ENCODE assay signal across 1 cellular context in the genomic region with DNA sequence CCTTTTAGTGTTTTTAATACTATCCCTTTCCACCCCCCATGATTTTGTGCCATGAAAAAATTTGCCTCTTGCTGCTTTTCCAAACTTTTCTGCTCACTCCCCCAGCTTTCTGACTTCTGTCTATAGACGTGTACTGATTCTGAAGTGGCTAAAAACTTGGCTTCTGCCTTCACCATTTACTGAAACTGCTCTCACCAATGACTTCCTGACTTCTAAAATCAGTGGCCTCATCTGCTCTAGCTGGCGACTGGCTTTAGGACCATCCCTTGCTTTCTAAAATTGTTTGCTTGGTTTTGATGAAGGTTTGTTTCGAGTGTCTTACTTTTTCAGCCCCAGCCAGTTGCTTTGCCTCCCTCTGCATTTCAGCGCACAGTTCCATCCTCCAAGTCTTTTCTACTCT.
TF ChIP-seq lines count a peak whose summit lies in the region.

No MANE protein-coding gene starts in this region.

TF ChIP-seq in GM23338, 12 proteins besides CTCF, POLR2A, EP300 and RAD21 (continued from another document):
- TF ChIP-seq, protein P1, sequence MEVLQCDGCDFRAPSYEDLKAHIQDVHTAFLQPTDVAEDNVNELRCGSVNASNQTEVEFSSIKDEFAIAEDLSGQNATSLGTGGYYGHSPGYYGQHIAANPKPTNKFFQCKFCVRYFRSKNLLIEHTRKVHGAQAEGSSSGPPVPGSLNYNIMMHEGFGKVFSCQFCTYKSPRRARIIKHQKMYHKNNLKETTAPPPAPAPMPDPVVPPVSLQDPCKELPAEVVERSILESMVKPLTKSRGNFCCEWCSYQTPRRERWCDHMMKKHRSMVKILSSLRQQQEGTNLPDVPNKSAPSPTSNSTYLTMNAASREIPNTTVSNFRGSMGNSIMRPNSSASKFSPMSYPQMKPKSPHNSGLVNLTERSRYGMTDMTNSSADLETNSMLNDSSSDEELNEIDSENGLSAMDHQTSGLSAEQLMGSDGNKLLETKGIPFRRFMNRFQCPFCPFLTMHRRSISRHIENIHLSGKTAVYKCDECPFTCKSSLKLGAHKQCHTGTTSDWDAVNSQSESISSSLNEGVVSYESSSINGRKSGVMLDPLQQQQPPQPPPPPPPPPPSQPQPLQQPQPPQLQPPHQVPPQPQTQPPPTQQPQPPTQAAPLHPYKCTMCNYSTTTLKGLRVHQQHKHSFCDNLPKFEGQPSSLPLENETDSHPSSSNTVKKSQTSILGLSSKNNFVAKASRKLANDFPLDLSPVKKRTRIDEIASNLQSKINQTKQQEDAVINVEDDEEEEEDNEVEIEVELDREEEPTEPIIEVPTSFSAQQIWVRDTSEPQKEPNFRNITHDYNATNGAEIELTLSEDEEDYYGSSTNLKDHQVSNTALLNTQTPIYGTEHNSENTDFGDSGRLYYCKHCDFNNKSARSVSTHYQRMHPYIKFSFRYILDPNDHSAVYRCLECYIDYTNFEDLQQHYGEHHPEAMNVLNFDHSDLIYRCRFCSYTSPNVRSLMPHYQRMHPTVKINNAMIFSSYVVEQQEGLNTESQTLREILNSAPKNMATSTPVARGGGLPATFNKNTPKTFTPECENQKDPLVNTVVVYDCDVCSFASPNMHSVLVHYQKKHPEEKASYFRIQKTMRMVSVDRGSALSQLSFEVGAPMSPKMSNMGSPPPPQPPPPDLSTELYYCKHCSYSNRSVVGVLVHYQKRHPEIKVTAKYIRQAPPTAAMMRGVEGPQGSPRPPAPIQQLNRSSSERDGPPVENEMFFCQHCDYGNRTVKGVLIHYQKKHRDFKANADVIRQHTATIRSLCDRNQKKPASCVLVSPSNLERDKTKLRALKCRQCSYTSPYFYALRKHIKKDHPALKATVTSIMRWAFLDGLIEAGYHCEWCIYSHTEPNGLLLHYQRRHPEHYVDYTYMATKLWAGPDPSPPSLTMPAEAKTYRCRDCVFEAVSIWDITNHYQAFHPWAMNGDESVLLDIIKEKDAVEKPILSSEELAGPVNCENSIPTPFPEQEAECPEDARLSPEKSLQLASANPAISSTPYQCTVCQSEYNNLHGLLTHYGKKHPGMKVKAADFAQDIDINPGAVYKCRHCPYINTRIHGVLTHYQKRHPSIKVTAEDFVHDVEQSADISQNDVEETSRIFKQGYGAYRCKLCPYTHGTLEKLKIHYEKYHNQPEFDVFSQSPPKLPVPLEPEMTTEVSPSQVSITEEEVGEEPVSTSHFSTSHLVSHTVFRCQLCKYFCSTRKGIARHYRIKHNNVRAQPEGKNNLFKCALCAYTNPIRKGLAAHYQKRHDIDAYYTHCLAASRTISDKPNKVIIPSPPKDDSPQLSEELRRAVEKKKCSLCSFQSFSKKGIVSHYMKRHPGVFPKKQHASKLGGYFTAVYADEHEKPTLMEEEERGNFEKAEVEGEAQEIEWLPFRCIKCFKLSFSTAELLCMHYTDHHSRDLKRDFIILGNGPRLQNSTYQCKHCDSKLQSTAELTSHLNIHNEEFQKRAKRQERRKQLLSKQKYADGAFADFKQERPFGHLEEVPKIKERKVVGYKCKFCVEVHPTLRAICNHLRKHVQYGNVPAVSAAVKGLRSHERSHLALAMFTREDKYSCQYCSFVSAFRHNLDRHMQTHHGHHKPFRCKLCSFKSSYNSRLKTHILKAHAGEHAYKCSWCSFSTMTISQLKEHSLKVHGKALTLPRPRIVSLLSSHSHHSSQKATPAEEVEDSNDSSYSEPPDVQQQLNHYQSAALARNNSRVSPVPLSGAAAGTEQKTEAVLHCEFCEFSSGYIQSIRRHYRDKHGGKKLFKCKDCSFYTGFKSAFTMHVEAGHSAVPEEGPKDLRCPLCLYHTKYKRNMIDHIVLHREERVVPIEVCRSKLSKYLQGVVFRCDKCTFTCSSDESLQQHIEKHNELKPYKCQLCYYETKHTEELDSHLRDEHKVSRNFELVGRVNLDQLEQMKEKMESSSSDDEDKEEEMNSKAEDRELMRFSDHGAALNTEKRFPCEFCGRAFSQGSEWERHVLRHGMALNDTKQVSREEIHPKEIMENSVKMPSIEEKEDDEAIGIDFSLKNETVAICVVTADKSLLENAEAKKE (CRISPR knock-in tag; IDR thresholded peaks at IDR 0.05) = no peak
- no peak for TF ChIP-seq EZH2 (IDR thresholded peaks at IDR 0.05; ENCODE audit: low read depth, unreplicated experiment)
- TF ChIP-seq NANOG (IDR thresholded peaks at IDR 0.05; ENCODE audit: borderline replicate concordance) = no peak
- no peak for TF ChIP-seq STAT1 (IDR thresholded peaks at IDR 0.05; ENCODE audit: unreplicated experiment)
- TF ChIP-seq, protein P2, sequence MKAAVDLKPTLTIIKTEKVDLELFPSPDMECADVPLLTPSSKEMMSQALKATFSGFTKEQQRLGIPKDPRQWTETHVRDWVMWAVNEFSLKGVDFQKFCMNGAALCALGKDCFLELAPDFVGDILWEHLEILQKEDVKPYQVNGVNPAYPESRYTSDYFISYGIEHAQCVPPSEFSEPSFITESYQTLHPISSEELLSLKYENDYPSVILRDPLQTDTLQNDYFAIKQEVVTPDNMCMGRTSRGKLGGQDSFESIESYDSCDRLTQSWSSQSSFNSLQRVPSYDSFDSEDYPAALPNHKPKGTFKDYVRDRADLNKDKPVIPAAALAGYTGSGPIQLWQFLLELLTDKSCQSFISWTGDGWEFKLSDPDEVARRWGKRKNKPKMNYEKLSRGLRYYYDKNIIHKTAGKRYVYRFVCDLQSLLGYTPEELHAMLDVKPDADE (IDR thresholded peaks at IDR 0.05) = no peak
- no peak for TF ChIP-seq CREB1 (CRISPR knock-in tag; IDR thresholded peaks at IDR 0.05; ENCODE audit: low read depth)
